In genomic region chr3:45081506-45081905, GRCh38 we compare ENCODE assay signal across 1 cellular context.
A peak's percentile ranks its signal among the peaks of the same experiment; 100 is the strongest.
TF ChIP-seq lines count a peak whose summit lies in the region.

No MANE protein-coding gene starts in this region.

TF ChIP-seq in HCT116, 20 proteins besides CTCF, POLR2A, EP300 and RAD21:
- TF ChIP-seq FOSL1 (IDR thresholded peaks at IDR 0.05; ENCODE audit: low read depth), result no peak
- peak; percentile 74 for TF ChIP-seq POLR2AphosphoS5 (IDR thresholded peaks at IDR 0.05; ENCODE audit: low read depth, low read length)
